Comparison of ENCODE assay signal across 8 cellular contexts in the genomic region with DNA sequence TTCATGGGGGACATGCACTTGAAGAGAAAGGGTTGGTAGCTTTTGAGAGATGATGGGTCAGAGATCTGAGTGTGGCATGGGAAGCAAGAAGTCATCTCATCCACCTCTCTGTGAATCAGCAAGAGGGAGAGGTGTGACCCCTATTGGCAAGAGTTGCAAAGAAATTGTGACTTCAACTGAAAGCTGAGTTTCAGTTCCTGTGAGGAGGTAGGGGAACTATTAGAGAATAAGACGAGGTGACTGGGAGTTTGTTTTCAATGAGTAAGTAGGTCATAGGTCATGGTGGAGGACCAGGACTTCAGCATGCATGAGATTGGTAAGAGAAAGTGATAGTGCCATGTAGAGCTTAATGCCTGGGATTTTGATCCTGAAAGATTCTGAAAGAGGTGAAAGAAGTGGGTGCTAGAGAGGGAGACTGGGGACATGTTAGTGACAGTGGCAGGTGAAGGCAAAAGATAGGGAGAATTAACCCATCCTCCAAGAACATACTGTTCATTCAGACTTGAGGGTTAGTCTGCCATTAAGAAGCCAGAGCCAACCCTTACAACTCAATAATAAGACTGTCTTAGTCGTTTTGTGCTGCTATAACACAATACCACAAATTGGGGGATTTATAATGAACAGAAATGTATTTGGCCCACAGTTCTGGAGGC.
DNase-seq lines count a peak whose midpoint lies in the region; ATAC-seq and TF ChIP-seq lines count a peak whose summit lies in the region.

No MANE protein-coding gene starts in this region.

- H3K4me3 ChIP-seq in SK-N-SH (ENCODE audit: low read depth in 2 of 2, low read length in 1 of 2) (no peak overlapping the region), hepatocyte (no peak overlapping the region), vagina (no peak overlapping the region)

- POLR2A ChIA-PET in SK-N-SH (lab: Yijun Ruan, JAX) = no interaction called here

- H3K36me3 ChIP-seq in SK-N-SH (replicated peaks in 1 of 2; ENCODE audit: control insufficient read depth in 1 of 2, insufficient read depth in 2 of 2, low read length in 1 of 2) = peaks cover 6 to 15% of the 10 kb centered on the region in 2 experiments
- H3K36me3 ChIP-seq in hepatocyte (replicated peaks; ENCODE audit: insufficient read depth, low read depth) = no peaks in the 10 kb centered on the region
- H3K36me3 ChIP-seq in vagina = no peaks in the 10 kb centered on the region

- H3K4me1 ChIP-seq in SK-N-SH (ENCODE audit: control insufficient read depth in 1 of 2, insufficient read depth in 2 of 2, low read depth in 1 of 2, low read length in 1 of 2) (peaks cover 0 to 4% of the 10 kb centered on the region in 2 experiments; a peak in 1 of 4 replicates), hepatocyte (ENCODE audit: insufficient read depth) (peaks cover 9% of the 10 kb centered on the region), vagina (peaks cover 3% of the 10 kb centered on the region)

- CTCF ChIA-PET in SK-N-SH (lab: Yijun Ruan, JAX) = interaction anchor here (1.2 kb wide), 1 partner anchor 195 kb away, joined by 5 read pairs; no protein-coding TSS in a partner anchor

- ATAC-seq in GM19328 (IDR thresholded peaks at IDR 0.05; ENCODE audit: unreplicated experiment) (peak; percentile 99), HG03103 (IDR thresholded peaks at IDR 0.05; ENCODE audit: low read depth, unreplicated experiment) (peak; percentile 100)

- H3K27ac ChIP-seq in SK-N-SH (ENCODE audit: low read depth in 2 of 2, low read length in 1 of 2) (no peak overlapping the region), hepatocyte (no peak overlapping the region), vagina (no peak overlapping the region)

- H2AFZ ChIP-seq in SK-N-SH (ENCODE audit: low read depth) (no peak overlapping the region), hepatocyte (no peak overlapping the region)

- TF ChIP-seq EP300 in SK-N-SH (IDR thresholded peaks at IDR 0.05; ENCODE audit: borderline replicate concordance in 1 of 2, low read depth in 1 of 2, low read length in 1 of 2) = no peak

- no peaks in the 10 kb centered on the region for H3K9me2 ChIP-seq in SK-N-SH
- no peaks in the 10 kb centered on the region for H3K9me2 ChIP-seq in hepatocyte (replicated peaks; ENCODE audit: insufficient read depth)

- H3K4me2 ChIP-seq in SK-N-SH (no peak overlapping the region), hepatocyte (no peak overlapping the region)

- H3K9me3 ChIP-seq in SK-N-SH = no peaks in the 10 kb centered on the region
- H3K9me3 ChIP-seq in hepatocyte (ENCODE audit: low read depth) = no peaks in the 10 kb centered on the region
- no peaks in the 10 kb centered on the region for H3K9me3 ChIP-seq in vagina

- peak; percentile 36 for TF ChIP-seq RAD21 in SK-N-SH (IDR thresholded peaks at IDR 0.05; ENCODE audit: low read length)

- H3K79me2 ChIP-seq in SK-N-SH (ENCODE audit: insufficient read depth) = no peaks in the 10 kb centered on the region
- H3K79me2 ChIP-seq in hepatocyte = no peaks in the 10 kb centered on the region

- no peak overlapping the region for H3K9ac ChIP-seq in SK-N-SH

- intact Hi-C loops in vagina (cut with DNase I) = loop anchor here (10.0 kb wide), 1 partner anchor 112 kb away; the partner anchor contains the start of gene MET

- H4K20me1 ChIP-seq in SK-N-SH (ENCODE audit: insufficient read depth) (no peaks in the 10 kb centered on the region), hepatocyte (ENCODE audit: insufficient read depth, poor library complexity, severe bottlenecking) (no peaks in the 10 kb centered on the region)

- TF ChIP-seq CTCF in GM10266 (IDR thresholded peaks at IDR 0.05; ENCODE audit: control insufficient read depth, insufficient read depth, low read depth, missing control alignments) (peak; percentile 65), SK-N-SH (IDR thresholded peaks at IDR 0.05) (peak; percentile 44), hepatocyte (IDR thresholded peaks at IDR 0.05; ENCODE audit: poor library complexity) (peak; percentile 44), vagina (IDR thresholded peaks at IDR 0.05) (no peak)

- no peaks in the 10 kb centered on the region for H3F3A ChIP-seq in SK-N-SH (replicated peaks; ENCODE audit: insufficient read depth)

- H3K27me3 ChIP-seq in SK-N-SH (ENCODE audit: insufficient read depth) = peaks cover 22% of the 10 kb centered on the region; the same call in 1 of the 2 replicates
- no peaks in the 10 kb centered on the region for H3K27me3 ChIP-seq in hepatocyte
- no peaks in the 10 kb centered on the region for H3K27me3 ChIP-seq in vagina

- 36% methylated on average over 2 of the region's 2 CpGs for WGBS in SK-N-SH (ENCODE audit: low lambda C conversion rate)
- 46% methylated on average over 2 of the region's 2 CpGs for WGBS in hepatocyte (ENCODE audit: low lambda C conversion rate, missing lambda C conversion rate)

- TF ChIP-seq POLR2A in vagina (IDR thresholded peaks at IDR 0.05) = no peak

- peak; percentile 65 for DNase-seq in GM10266 (ENCODE audit: extremely low spot score)
- DNase-seq in SK-N-SH = no peak
- DNase-seq in hepatocyte (ENCODE audit: low spot score) = no peak
- no peak for DNase-seq in central memory CD4-positive, alpha-beta T cell
- no peak for DNase-seq in cerebellum (ENCODE audit: low spot score)
- DNase-seq in vagina (ENCODE audit: extremely low spot score in 2 of 2) = no peak

TF ChIP-seq in SK-N-SH, 30 proteins besides CTCF, POLR2A, EP300 and RAD21:
- TF ChIP-seq, protein P1, sequence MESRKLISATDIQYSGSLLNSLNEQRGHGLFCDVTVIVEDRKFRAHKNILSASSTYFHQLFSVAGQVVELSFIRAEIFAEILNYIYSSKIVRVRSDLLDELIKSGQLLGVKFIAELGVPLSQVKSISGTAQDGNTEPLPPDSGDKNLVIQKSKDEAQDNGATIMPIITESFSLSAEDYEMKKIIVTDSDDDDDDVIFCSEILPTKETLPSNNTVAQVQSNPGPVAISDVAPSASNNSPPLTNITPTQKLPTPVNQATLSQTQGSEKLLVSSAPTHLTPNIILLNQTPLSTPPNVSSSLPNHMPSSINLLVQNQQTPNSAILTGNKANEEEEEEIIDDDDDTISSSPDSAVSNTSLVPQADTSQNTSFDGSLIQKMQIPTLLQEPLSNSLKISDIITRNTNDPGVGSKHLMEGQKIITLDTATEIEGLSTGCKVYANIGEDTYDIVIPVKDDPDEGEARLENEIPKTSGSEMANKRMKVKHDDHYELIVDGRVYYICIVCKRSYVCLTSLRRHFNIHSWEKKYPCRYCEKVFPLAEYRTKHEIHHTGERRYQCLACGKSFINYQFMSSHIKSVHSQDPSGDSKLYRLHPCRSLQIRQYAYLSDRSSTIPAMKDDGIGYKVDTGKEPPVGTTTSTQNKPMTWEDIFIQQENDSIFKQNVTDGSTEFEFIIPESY (IDR thresholded peaks at IDR 0.05; ENCODE audit: borderline replicate concordance, low read depth) = no peak
- TF ChIP-seq SMC3 (IDR thresholded peaks at IDR 0.05; ENCODE audit: low read depth, low read length) = 0 out of 2 replicates have a peak, but pooled peaks have one; percentile 23

Comparison
In these comparisons a context has a peak if more than half of its experiments do, and no peak if none do; other contexts are left out.
1. CTCF ChIP-seq: peak in GM10266 (single experiment), SK-N-SH (single experiment) and hepatocyte (single experiment); none in vagina (0 of 3).